Comparison of ENCODE assay signal across 1 cellular context in the genomic region with DNA sequence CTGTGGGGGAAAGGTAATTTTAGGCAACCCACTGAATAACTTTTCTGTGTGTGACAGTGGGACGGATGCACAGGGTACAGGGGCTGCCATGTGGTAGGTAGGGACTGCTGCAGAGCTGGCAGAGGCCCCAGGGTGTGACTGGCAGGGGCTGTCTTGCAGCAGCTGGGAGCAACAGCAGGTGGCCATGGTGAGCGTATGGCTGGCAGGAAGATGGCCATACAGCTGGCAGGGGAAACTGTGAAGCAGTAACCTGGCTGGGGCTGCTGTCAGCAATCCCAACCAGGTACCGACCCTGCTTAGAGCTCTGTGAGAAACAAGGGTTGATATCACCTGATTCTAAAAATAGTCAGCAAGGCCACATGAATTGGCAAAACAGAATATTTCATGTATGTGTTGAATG.
TF ChIP-seq lines count a peak whose summit lies in the region.

No MANE protein-coding gene starts in this region.

TF ChIP-seq in H1, 55 proteins besides CTCF, POLR2A, EP300 and RAD21:
- TF ChIP-seq EGR1 (IDR thresholded peaks at IDR 0.05; ENCODE audit: borderline replicate concordance, low read depth, low read length) (no peak), SP4 (IDR thresholded peaks at IDR 0.05; ENCODE audit: low read length) (no peak), PHF8 (conservative IDR thresholded peaks at IDR 0.05; ENCODE audit: low read depth, low read length) (no peak), SRF (IDR thresholded peaks at IDR 0.05; ENCODE audit: low read depth, low read length) (no peak), POU5F1 (IDR thresholded peaks at IDR 0.05; ENCODE audit: low read depth, low read length) (no peak), RXRA (IDR thresholded peaks at IDR 0.05; ENCODE audit: insufficient read depth, low read depth, low read length) (no peak), BACH1 (IDR thresholded peaks at IDR 0.05; ENCODE audit: low read length) (no peak), SP2 (IDR thresholded peaks at IDR 0.05; ENCODE audit: low read length) (no peak), NRF1 (IDR thresholded peaks at IDR 0.05; ENCODE audit: low read depth, low read length) (no peak), POLR2AphosphoS5 (IDR thresholded peaks at IDR 0.05; ENCODE audit: low read depth, low read length) (no peak), MAFK (IDR thresholded peaks at IDR 0.05; ENCODE audit: low read depth, low read length) (no peak)
